In the genomic region with DNA sequence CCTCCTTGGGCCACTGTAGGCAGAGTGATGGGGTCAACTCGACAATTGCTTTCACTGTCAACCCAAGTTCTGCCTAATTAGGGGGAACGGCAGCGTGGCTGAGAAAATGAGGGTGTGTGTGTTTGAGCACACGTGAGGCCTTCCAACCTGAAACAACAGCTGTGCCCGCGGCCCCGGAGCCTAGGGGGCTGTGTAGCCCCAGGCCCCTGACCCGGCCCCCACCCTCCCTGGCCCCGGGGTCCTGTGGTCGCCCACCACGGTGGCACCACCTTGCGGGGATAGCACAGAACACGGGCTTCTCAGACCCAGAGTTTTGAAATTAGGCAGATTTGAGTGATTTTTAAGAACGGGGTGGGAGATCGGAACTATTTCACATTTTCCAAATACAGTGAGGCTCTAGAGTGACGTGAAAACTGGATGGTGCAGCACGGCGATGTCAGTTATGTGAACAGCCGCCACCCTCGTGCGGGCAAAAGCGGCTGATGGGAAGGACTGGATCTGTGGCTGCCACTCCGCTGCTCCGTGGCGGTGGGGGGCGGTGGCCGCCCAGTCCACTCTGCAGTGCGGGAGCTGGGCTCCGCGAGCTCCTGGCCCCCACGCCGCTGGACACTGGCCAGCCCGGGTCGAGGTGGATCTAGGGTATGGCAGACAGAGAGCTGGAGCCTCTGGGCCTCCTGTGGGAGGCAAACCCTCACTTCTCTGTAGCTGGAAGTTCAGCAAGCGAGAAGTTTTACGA, we compare ENCODE assay signal across 16 cellular contexts. TPM values are rescaled to one million over a fixed set of nuclear protein-coding genes. Genes with fewer than 3 reads are reported as not detected.
DNase-seq lines count a peak whose midpoint lies in the region; ATAC-seq and TF ChIP-seq lines count a peak whose summit lies in the region.
"Had no signal": no experiment of that assay in that cellular context is flagged by ENCODE, and none has a peak within 500 bp of the region (broad histone marks: within the 10 kb centered on the region; RNA-seq: fewer than 3 reads in every experiment).

No MANE protein-coding gene starts in this region.

- no peak overlapping the region for H3K9ac ChIP-seq in neuronal stem cell (ENCODE audit: low read depth, low read length, poor library complexity)

- intact Hi-C loops in CD14-positive monocyte (cut with micrococcal nuclease) = no loop called here

- H3K27me3 ChIP-seq in neuronal stem cell (ENCODE audit: control insufficient read depth in 3 of 3, insufficient read depth in 3 of 3, low read depth in 1 of 3, low read length in 3 of 3) = peaks cover 0 to 37% (median 6%) of the 10 kb centered on the region in 3 experiments

- CTCF ChIA-PET in WTC11 (lab: Charles Lee) = interaction anchor here (0.9 to 3.2 kb wide), 3 partner anchors 10 to 51 kb away, joined by 3 to 14 read pairs (median 11); no protein-coding TSS in a partner anchor

- H3K14ac ChIP-seq in neuronal stem cell (ENCODE audit: low read length) = peak overlapping the region; percentile 39

- H4K91ac ChIP-seq in neuronal stem cell (ENCODE audit: low read depth, low read length, poor library complexity) = no peak overlapping the region

- H3K36me3 Mint-ChIP-seq in CD14-positive monocyte (no peaks in the 10 kb centered on the region), WTC11 (peaks cover 7% of the 10 kb centered on the region)

- H2AFZ ChIP-seq in neuronal stem cell (ENCODE audit: low read length) = no peak overlapping the region

- no peak overlapping the region for H3K4ac ChIP-seq in neuronal stem cell (ENCODE audit: low read length)

- H3K23ac ChIP-seq in neuronal stem cell (ENCODE audit: low read depth, low read length, poor library complexity) = peak overlapping the region; percentile 27

- H3K9me3 Mint-ChIP-seq in CD14-positive monocyte (peaks cover 0 to 13% (median 4%) of the 10 kb centered on the region in 7 donors), WTC11 (peaks cover 10% of the 10 kb centered on the region)

- no peaks in the 10 kb centered on the region for H3K4me1 Mint-ChIP-seq in CD14-positive monocyte
- peaks cover 7% of the 10 kb centered on the region for H3K4me1 Mint-ChIP-seq in WTC11

- H2BK15ac ChIP-seq in neuronal stem cell (ENCODE audit: low read length) = peak overlapping the region; percentile 55

- peaks cover 4 to 11% of the 10 kb centered on the region in 2 donors for H3K4me1 ChIP-seq in neuronal stem cell (ENCODE audit: control insufficient read depth in 2 of 2, insufficient read depth in 1 of 2, low read depth in 1 of 2, low read length in 2 of 2)

- no peak overlapping the region for H3K4me3 ChIP-seq in neuronal stem cell (ENCODE audit: low read length in 2 of 2)

- ATAC-seq in WTC11 = no peak
- ATAC-seq in GM18517 (IDR thresholded peaks at IDR 0.05; ENCODE audit: unreplicated experiment) = no peak
- no peak for ATAC-seq in HG03439 (IDR thresholded peaks at IDR 0.05; ENCODE audit: unreplicated experiment)
- ATAC-seq: PC-3 had no signal

- H3K4me3 Mint-ChIP-seq in CD14-positive monocyte = peak overlapping the region in 1 of 2 donors; percentile 35
- H3K4me3 Mint-ChIP-seq in WTC11 = no peak overlapping the region

- peak overlapping the region; percentile 92 for H3K18ac ChIP-seq in neuronal stem cell (ENCODE audit: low read length)

- H2BK5ac ChIP-seq in neuronal stem cell (ENCODE audit: low read length) = peak overlapping the region; percentile 69

- POLR2A ChIA-PET in WTC11 (lab: Charles Lee) = no interaction called here

- peak; percentile 37 for DNase-seq in activated effector memory CD4-positive, alpha-beta T cell treated with anti-CD3 and anti-CD28 coated beads, Interleukin-2, amount 50 U/mL, for 16 hours
- no peak for DNase-seq in activated effector memory CD4-positive, alpha-beta T cell treated with Interleukin-2 at 50 U/mL for 16 hours
- DNase-seq in CD14-positive monocyte (ENCODE audit: low spot score) (peak; percentile 23), WTC11 (ENCODE audit: low spot score) (peak; percentile 3), neuronal stem cell (ENCODE audit: low spot score) (no peak), AML-193 (lab: John Stamatoyannopoulos, UW) (no peak)
- DNase-seq: COR-L47, DMS153, NCI-H1105 treated with DMSO at 0.1 percent for 48 hours, NCI-H187, NCI-H446, PC-3 had no signal

- no peaks in the 10 kb centered on the region for H3K36me3 ChIP-seq in neuronal stem cell (replicated peaks in 1 of 2; ENCODE audit: control insufficient read depth in 2 of 2, insufficient read depth in 2 of 2, low read length in 2 of 2)

- no peak overlapping the region for H3K4me2 ChIP-seq in neuronal stem cell (ENCODE audit: insufficient read depth, low read length, poor library complexity, severe bottlenecking)

- no peak overlapping the region for H2BK12ac ChIP-seq in neuronal stem cell (ENCODE audit: low read length)

- no peak overlapping the region for H2BK120ac ChIP-seq in neuronal stem cell (ENCODE audit: low read depth, low read length)

- TF ChIP-seq CTCF in CD14-positive monocyte (IDR thresholded peaks at IDR 0.05) (no peak), WTC11 (IDR thresholded peaks at IDR 0.05) (no peak)

- H3K27me3 Mint-ChIP-seq in CD14-positive monocyte (ENCODE audit: low read depth in 3 of 3) (peaks cover 39 to 78% (median 48%) of the 10 kb centered on the region in 3 donors), WTC11 (ENCODE audit: low read depth) (peaks cover 3% of the 10 kb centered on the region; the same call in 1 of the 2 replicates)

- H3K27ac Mint-ChIP-seq in CD14-positive monocyte (no peak overlapping the region), WTC11 (no peak overlapping the region)

- WGBS in neuronal stem cell (ENCODE audit: extremely low coverage in 2 of 2, insufficient read length in 2 of 2, insufficient replicate concordance in 1 of 2), 2 donors = no CpG with 5 or more reads among the region's 36 CpGs

- peaks cover 0 to 10% of the 10 kb centered on the region in 2 donors for H3K9me3 ChIP-seq in neuronal stem cell (replicated peaks in 1 of 2; ENCODE audit: control insufficient read depth in 2 of 2, insufficient read depth in 1 of 2, low read depth in 1 of 2, low read length in 2 of 2)

- peak overlapping the region; percentile 6 for H4K8ac ChIP-seq in neuronal stem cell (ENCODE audit: low read depth, low read length)

- peak overlapping the region; percentile 71 for H2AK5ac ChIP-seq in neuronal stem cell (ENCODE audit: low read depth, low read length)

- no peak overlapping the region for H3K27ac ChIP-seq in neuronal stem cell (replicated peaks; ENCODE audit: low read length)
- H3K27ac ChIP-seq: HL-60 had no signal

- H3K79me1 ChIP-seq in neuronal stem cell (ENCODE audit: low read depth, low read length) = no peaks in the 10 kb centered on the region

TF ChIP-seq in WTC11, 78 proteins besides CTCF, POLR2A, EP300 and RAD21:
- no peak for TF ChIP-seq ZNF512 (CRISPR knock-in tag; IDR thresholded peaks at IDR 0.05; ENCODE audit: borderline replicate concordance)
- TF ChIP-seq GRHL2 (CRISPR knock-in tag; IDR thresholded peaks at IDR 0.05; ENCODE audit: insufficient replicate concordance, severe bottlenecking) = no peak
- TF ChIP-seq TEAD4 (CRISPR knock-in tag; IDR thresholded peaks at IDR 0.05) = no peak
- TF ChIP-seq ZMAT4 (CRISPR knock-in tag; IDR thresholded peaks at IDR 0.05) = no peak
- TF ChIP-seq FOXP4 (CRISPR knock-in tag; IDR thresholded peaks at IDR 0.05) = no peak
- TF ChIP-seq ESRRA (CRISPR knock-in tag; IDR thresholded peaks at IDR 0.05; ENCODE audit: borderline replicate concordance) = no peak
- no peak for TF ChIP-seq SMAD3 (CRISPR knock-in tag; IDR thresholded peaks at IDR 0.05; ENCODE audit: borderline replicate concordance)
- TF ChIP-seq MXD4 (CRISPR knock-in tag; IDR thresholded peaks at IDR 0.05; ENCODE audit: borderline replicate concordance) = no peak
- no peak for TF ChIP-seq ZBTB21 (CRISPR knock-in tag; IDR thresholded peaks at IDR 0.05; ENCODE audit: borderline replicate concordance)

RNA-seq across cellular contexts. Expression of gene BHLHE23, which starts 17.2 kb away (rescaled TPM):
- polyA plus RNA-seq in CD14-positive monocyte = not detected
- 0.57 to 1.3 TPM (median 0.66 TPM) in 3 replicates for total RNA-seq in WTC11 (2021)
- polyA plus RNA-seq in neuronal stem cell (2013, experiment 1 of 2) = not detected
- polyA plus RNA-seq in neuronal stem cell (2013, experiment 2 of 2) = not detected
- total RNA-seq: LHCN-M2, PC-3 had no signal

Comparison
In these comparisons a context has a peak if more than half of its experiments do, and no peak if none do; other contexts are left out.
1. DNase-seq: peak in activated effector memory CD4-positive, alpha-beta T cell treated with anti-CD3 and anti-CD28 coated beads, Interleukin-2, amount 50 U/mL, for 16 hours (single experiment), CD14-positive monocyte (single experiment) and WTC11 (single experiment); none in activated effector memory CD4-positive, alpha-beta T cell treated with Interleukin-2 at 50 U/mL for 16 hours (single experiment), neuronal stem cell (single experiment) and AML-193 (0 of 2).